8 cellular contexts compared by ENCODE assay signal in genomic region chr2:240206630-240207029, GRCh38.
"Had no signal": no experiment of that assay in that cellular context is flagged by ENCODE, and none has a peak within 500 bp of the region (broad histone marks: within the 10 kb centered on the region; RNA-seq: fewer than 3 reads in every experiment).

No MANE protein-coding gene starts in this region.

- H3K9me3 ChIP-seq: HAP-1 had no signal

- DNase-seq: GOT3, H7, KBM-7 had no signal

- H3K4me1 ChIP-seq: HAP-1 had no signal

- H3K27ac ChIP-seq: HL-60, KMS-11 had no signal

- H3K36me3 ChIP-seq: HAP-1 had no signal

- ATAC-seq: HCT116, HepG2 had no signal

- H3K9ac ChIP-seq: KMS-11 had no signal

- FAIRE-seq: HepG2 had no signal

- H3K4me3 ChIP-seq: HAP-1 had no signal

- H3K4me2 ChIP-seq: KMS-11 had no signal
